Comparison of ENCODE assay signal across 19 cellular contexts in genomic region chrX:121365572-121366161, GRCh38.
DNase-seq lines count a peak whose midpoint lies in the region; ATAC-seq and TF ChIP-seq lines count a peak whose summit lies in the region.
"Had no signal": no experiment of that assay in that cellular context is flagged by ENCODE, and none has a peak within 500 bp of the region (broad histone marks: within the 10 kb centered on the region; RNA-seq: fewer than 3 reads in every experiment).

No MANE protein-coding gene starts in this region.

- DNase-seq in Calu3 (peak; percentile 20), kidney tubule cell (ENCODE audit: low spot score) (peak; percentile 22), heart right ventricle (no peak), epidermal melanocyte (ENCODE audit: insufficient read length, low spot score) (no peak)
- DNase-seq in NK-92 treated with Interleukin-12 subunit alpha and Interleukin-12 subunit beta, amount 100 ng/mL, for 24 hours (lab: John Stamatoyannopoulos, UW), result no peak
- DNase-seq: activated naive CD8-positive, alpha-beta T cell treated with anti-CD3 and anti-CD28 coated beads for 36 hours; activated T-cell treated with anti-CD3 and anti-CD28 coated beads, Interleukin-2, amount 50 U/mL, for 48 hours; H7; hippocampal formation; NCI-H1436; NCI-H446; SIG-M5; WERI-Rb-1 had no signal

- WGBS in heart right ventricle, 2 donors, result 52 to 81% methylated on average over 13 of the region's 13 CpGs

- H3K27ac ChIP-seq in KOPT-K1 (ENCODE audit: low read depth, low read length, poor library complexity, severe bottlenecking), result peak overlapping the region; percentile 97
- H3K27ac ChIP-seq in heart right ventricle, result no peak overlapping the region
- H3K27ac ChIP-seq: WERI-Rb-1 had no signal

- no peak overlapping the region for H3K4me3 ChIP-seq in heart right ventricle
- H3K4me3 ChIP-seq: smooth muscle cell had no signal

- no TSS peak for BruUV-seq in Calu3 (replicated peaks; lab: Mats Ljungman, UMichigan)

- ATAC-seq in GM18909 (IDR thresholded peaks at IDR 0.05; ENCODE audit: poor library complexity, unreplicated experiment) (peak; percentile 66), HG02981 (IDR thresholded peaks at IDR 0.05; ENCODE audit: unreplicated experiment) (no peak), heart right ventricle (no peak)

- no peaks in the 10 kb centered on the region for H3K4me1 ChIP-seq in heart right ventricle

- H3K36me3 Mint-ChIP-seq in Calu3 (ENCODE audit: insufficient read depth, unreplicated experiment), result no peaks in the 10 kb centered on the region
- H3K36me3 Mint-ChIP-seq: activated naive CD8-positive, alpha-beta T cell treated with anti-CD3 and anti-CD28 coated beads for 36 hours had no signal

- peak overlapping the region; percentile 47 for H3K4me3 Mint-ChIP-seq in Calu3 (ENCODE audit: low read depth, unreplicated experiment)
- H3K4me3 Mint-ChIP-seq: activated naive CD8-positive, alpha-beta T cell treated with anti-CD3 and anti-CD28 coated beads for 36 hours; nephron; T-helper 1 cell treated with Interleukin-12 subunit alpha and Interleukin-12 subunit beta and Interleukin-4 antibody, amounts not matched to agents 30 μg/mL and 1 μg/mL, for 36 hours had no signal

- H3K36me3 ChIP-seq in KOPT-K1 (ENCODE audit: insufficient read depth, low read length), result no peaks in the 10 kb centered on the region
- no peaks in the 10 kb centered on the region for H3K36me3 ChIP-seq in heart right ventricle
- H3K36me3 ChIP-seq: WERI-Rb-1 had no signal

- peaks cover 13% of the 10 kb centered on the region for H3K4me1 Mint-ChIP-seq in Calu3 (ENCODE audit: low read depth, unreplicated experiment)
- H3K4me1 Mint-ChIP-seq: activated naive CD8-positive, alpha-beta T cell treated with anti-CD3 and anti-CD28 coated beads for 36 hours; nephron had no signal

- H3K9me3 Mint-ChIP-seq in Calu3 (ENCODE audit: low read depth, unreplicated experiment), result no peaks in the 10 kb centered on the region
- H3K9me3 Mint-ChIP-seq: T-helper 1 cell treated with Interleukin-12 subunit alpha and Interleukin-12 subunit beta and Interleukin-4 antibody, amounts not matched to agents 30 μg/mL and 1 μg/mL, for 36 hours had no signal

- peak overlapping the region; percentile 76 for H3K27ac Mint-ChIP-seq in Calu3 (ENCODE audit: unreplicated experiment)
- H3K27ac Mint-ChIP-seq: activated naive CD8-positive, alpha-beta T cell treated with anti-CD3 and anti-CD28 coated beads for 36 hours; T-helper 1 cell treated with Interleukin-12 subunit alpha and Interleukin-12 subunit beta and Interleukin-4 antibody, amounts not matched to agents 30 μg/mL and 1 μg/mL, for 36 hours had no signal

- H3K9me3 ChIP-seq in KOPT-K1 (ENCODE audit: insufficient read depth, low read length, poor library complexity, severe bottlenecking) (peaks cover 24% of the 10 kb centered on the region), heart right ventricle (peaks cover 0 to 9% (median 0%) of the 10 kb centered on the region in 11 donors)

- no peaks in the 10 kb centered on the region for H3K27me3 Mint-ChIP-seq in Calu3 (ENCODE audit: unreplicated experiment)

- CTCF ChIA-PET in Calu3 (lab: Charles Lee), result no interaction called here

- TF ChIP-seq CTCF in Calu3 (IDR thresholded peaks at IDR 0.05; ENCODE audit: unreplicated experiment) (no peak), heart right ventricle (IDR thresholded peaks at IDR 0.05) (no peak)

- H3K27me3 ChIP-seq in heart right ventricle, result no peaks in the 10 kb centered on the region

- intact Hi-C loops in Calu3 (cut with micrococcal nuclease; ENCODE audit: unreplicated experiment), result no loop called here
- intact Hi-C loops in heart right ventricle (cut with DNase I), result no loop called here

Comparison
In these comparisons a context has a peak if more than half of its experiments do, and no peak if none do; other contexts are left out.
1. DNase-seq: peak in Calu3 (single experiment) and kidney tubule cell (single experiment); none in NK-92 treated with Interleukin-12 subunit alpha and Interleukin-12 subunit beta, amount 100 ng/mL, for 24 hours (single experiment), heart right ventricle (0 of 2) and epidermal melanocyte (single experiment).